ENCODE assay signal across 15 cellular contexts in the genomic region with DNA sequence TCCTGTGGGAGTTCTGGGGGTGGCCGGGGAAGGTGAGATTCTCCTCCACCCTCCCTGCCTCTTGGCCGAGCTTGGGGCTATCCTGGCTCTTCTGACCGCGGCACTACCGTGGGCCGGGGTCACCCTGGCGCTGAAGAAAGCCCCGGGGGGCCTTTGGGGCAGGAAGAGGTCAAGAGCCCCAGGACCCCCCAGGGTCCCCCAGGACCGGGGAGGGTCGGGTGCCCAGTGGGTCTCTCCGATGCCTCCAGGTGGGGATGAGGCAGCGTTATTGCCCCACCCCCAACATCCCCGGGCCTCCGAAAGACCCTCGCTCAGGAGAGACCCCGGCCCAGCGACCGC. TPM values are rescaled to one million over a fixed set of nuclear protein-coding genes. Genes with fewer than 3 reads are reported as not detected.
DNase-seq lines count a peak whose midpoint lies in the region; ATAC-seq and TF ChIP-seq lines count a peak whose summit lies in the region.
"Had no signal": no experiment of that assay in that cellular context is flagged by ENCODE, and none has a peak within 500 bp of the region (broad histone marks: within the 10 kb centered on the region; RNA-seq: fewer than 3 reads in every experiment).

No MANE protein-coding gene starts in this region.

- H3K27ac ChIP-seq in GM23338 (ENCODE audit: low read depth) (no peak overlapping the region), stomach (no peak overlapping the region), PC-9 (no peak overlapping the region)
- no peak overlapping the region for H3K27ac ChIP-seq in CD4-positive, alpha-beta memory T cell (ENCODE audit: low read depth, low read length)

- intact Hi-C loops in stomach (cut with DNase I; ENCODE audit: low total_unique reads) (no loop called here), PC-9 (cut with micrococcal nuclease; ENCODE audit: unreplicated experiment) (no loop called here), mucosa of descending colon (cut with DNase I, micrococcal nuclease) (no loop called here)
- intact Hi-C loops in CD4-positive, alpha-beta memory T cell (cut with micrococcal nuclease) = no loop called here

- H3K4me1 ChIP-seq in GM23338 (ENCODE audit: insufficient read depth) (peaks cover 13% of the 10 kb centered on the region), stomach (peaks cover 13 to 26% (median 24%) of the 10 kb centered on the region in 4 donors), PC-9 (replicated peaks; ENCODE audit: insufficient read depth) (no peaks in the 10 kb centered on the region), mucosa of descending colon (ENCODE audit: low read depth) (peaks cover 10% of the 10 kb centered on the region)
- peaks cover 13% of the 10 kb centered on the region for H3K4me1 ChIP-seq in CD4-positive, alpha-beta memory T cell (ENCODE audit: insufficient read depth, low read length)

- no peaks in the 10 kb centered on the region for H3K9me2 ChIP-seq in GM23338 (ENCODE audit: insufficient read depth)
- H3K9me2 ChIP-seq in PC-9 (ENCODE audit: insufficient read depth) = no peaks in the 10 kb centered on the region

- peaks cover 25% of the 10 kb centered on the region for H3K4me1 Mint-ChIP-seq in GM23338
- H3K4me1 Mint-ChIP-seq in WTC11 = peaks cover 23% of the 10 kb centered on the region
- peaks cover 21% of the 10 kb centered on the region for H3K4me1 Mint-ChIP-seq in mesothelial cell of epicardium
- H3K4me1 Mint-ChIP-seq in CD4-positive, alpha-beta memory T cell = peaks cover 0 to 3% (median 1%) of the 10 kb centered on the region in 4 donors
- H3K4me1 Mint-ChIP-seq: stimulated activated naive CD8-positive, alpha-beta T cell treated with anti-CD3 and anti-CD28 coated beads, Interleukin-15, amount 100 ng/mL, for 72 hours had no signal

- H3K79me2 ChIP-seq in GM23338 (replicated peaks; ENCODE audit: insufficient read depth) = no peaks in the 10 kb centered on the region
- no peaks in the 10 kb centered on the region for H3K79me2 ChIP-seq in PC-9 (ENCODE audit: low read depth)

- H3K36me3 ChIP-seq in GM23338 (ENCODE audit: insufficient read depth) = no peaks in the 10 kb centered on the region
- no peaks in the 10 kb centered on the region for H3K36me3 ChIP-seq in stomach
- H3K36me3 ChIP-seq in PC-9 (ENCODE audit: low read depth) = no peaks in the 10 kb centered on the region
- no peaks in the 10 kb centered on the region for H3K36me3 ChIP-seq in CD4-positive, alpha-beta memory T cell (ENCODE audit: insufficient read depth, low read length)
- no peaks in the 10 kb centered on the region for H3K36me3 ChIP-seq in mucosa of descending colon (ENCODE audit: low read depth)

- H3K4me2 ChIP-seq in GM23338 (peak overlapping the region; percentile 60; the same call in 1 of the 2 replicates), PC-9 (no peak overlapping the region)

- no peak overlapping the region for H2AFZ ChIP-seq in GM23338
- H2AFZ ChIP-seq in PC-9 = no peak overlapping the region

- TF ChIP-seq POLR2A in stomach (IDR thresholded peaks at IDR 0.05) = no peak

- WGBS in stomach, 5 donors = 5 to 13% (median 9%) methylated on average over 3 to 18 of the region's 18 CpGs

- CTCF ChIA-PET in WTC11 (lab: Charles Lee) = interaction anchor here (0.5 to 2.4 kb wide), 10 partner anchors 14 to 221 kb away, joined by 3 to 12 read pairs (median 4); no protein-coding TSS in a partner anchor
- CTCF ChIA-PET in PC-9 (lab: Charles Lee) = no interaction called here
- CTCF ChIA-PET in CD4-positive, alpha-beta memory T cell (lab: Charles Lee; ENCODE audit: partially characterized antibody) = no interaction called here

- BruUV-seq in PC-9 (replicated peaks; lab: Mats Ljungman, UMichigan) = no TSS peak

- H3K27ac Mint-ChIP-seq in GM23338 (no peak overlapping the region), WTC11 (no peak overlapping the region), mesothelial cell of epicardium (no peak overlapping the region)
- H3K27ac Mint-ChIP-seq in CD4-positive, alpha-beta memory T cell = no peak overlapping the region
- H3K27ac Mint-ChIP-seq: stimulated activated naive CD8-positive, alpha-beta T cell treated with anti-CD3 and anti-CD28 coated beads, Interleukin-15, amount 100 ng/mL, for 72 hours had no signal

- no peaks in the 10 kb centered on the region for H4K20me1 ChIP-seq in GM23338 (replicated peaks; ENCODE audit: insufficient read depth)
- H4K20me1 ChIP-seq in PC-9 (ENCODE audit: insufficient read depth) = no peaks in the 10 kb centered on the region

- POLR2A ChIA-PET in WTC11 (lab: Charles Lee) = no interaction called here
- POLR2A ChIA-PET in PC-9 (lab: Charles Lee; ENCODE audit: unreplicated experiment) = no interaction called here
- POLR2A ChIA-PET in CD4-positive, alpha-beta memory T cell (lab: Charles Lee; ENCODE audit: partially characterized antibody) = no interaction called here

- TF ChIP-seq CTCF in GM23338 (conservative IDR thresholded peaks at IDR 0.05; ENCODE audit: low read depth in 2 of 2) = no peak
- TF ChIP-seq CTCF in WTC11 (IDR thresholded peaks at IDR 0.05) = no peak
- TF ChIP-seq CTCF in mesothelial cell of epicardium (IDR thresholded peaks at IDR 0.05; ENCODE audit: unreplicated experiment) = no peak
- TF ChIP-seq CTCF in stomach (IDR thresholded peaks at IDR 0.05) = no peak
- no peak for TF ChIP-seq CTCF in PC-9 (conservative IDR thresholded peaks at IDR 0.05)
- TF ChIP-seq CTCF in mucosa of descending colon (IDR thresholded peaks at IDR 0.05) = no peak

- H3K9me3 Mint-ChIP-seq in GM23338 (no peaks in the 10 kb centered on the region), WTC11 (0 out of 2 replicates have a peak, but pooled peaks cover 3% of the 10 kb centered on the region), mesothelial cell of epicardium (no peaks in the 10 kb centered on the region)
- peaks cover 0 to 4% (median 0%) of the 10 kb centered on the region in 8 donors for H3K9me3 Mint-ChIP-seq in CD4-positive, alpha-beta memory T cell
- H3K9me3 Mint-ChIP-seq: stimulated activated naive CD8-positive, alpha-beta T cell treated with anti-CD3 and anti-CD28 coated beads, Interleukin-15, amount 100 ng/mL, for 72 hours had no signal

- H3K4me3 ChIP-seq in GM23338 (peak overlapping the region; percentile 34; the same call in 1 of the 2 replicates), stomach (peak overlapping the region; percentile 56 to 65 (median 60)), PC-9 (no peak overlapping the region), mucosa of descending colon (no peak overlapping the region)
- H3K4me3 ChIP-seq in CD4-positive, alpha-beta memory T cell (ENCODE audit: low read length in 2 of 2) = no peak overlapping the region

- H3K9me3 ChIP-seq in stomach (no peaks in the 10 kb centered on the region), PC-9 (ENCODE audit: insufficient read depth, low read depth) (no peaks in the 10 kb centered on the region), mucosa of descending colon (no peaks in the 10 kb centered on the region)
- H3K9me3 ChIP-seq in CD4-positive, alpha-beta memory T cell (ENCODE audit: control insufficient read depth in 1 of 2, low read length in 2 of 2) = no peaks in the 10 kb centered on the region

- H3F3A ChIP-seq in GM23338 (replicated peaks; ENCODE audit: low read depth) (0 out of 2 replicates have a peak, but pooled peaks cover 7% of the 10 kb centered on the region), PC-9 (ENCODE audit: insufficient read depth, low read depth) (no peaks in the 10 kb centered on the region)

- TF ChIP-seq EP300 in stomach (IDR thresholded peaks at IDR 0.05) = no peak

- H3K27me3 Mint-ChIP-seq in GM23338 (ENCODE audit: insufficient read depth, low read depth, poor library complexity) (peaks cover 20% of the 10 kb centered on the region), WTC11 (ENCODE audit: low read depth) (peaks cover 8% of the 10 kb centered on the region), mesothelial cell of epicardium (ENCODE audit: low read depth) (peaks cover 24% of the 10 kb centered on the region)
- H3K27me3 Mint-ChIP-seq in CD4-positive, alpha-beta memory T cell = peaks cover 4 to 14% of the 10 kb centered on the region in 2 donors

- peaks cover 4% of the 10 kb centered on the region; the same call in 1 of the 3 replicates for H3K36me3 Mint-ChIP-seq in GM23338 (ENCODE audit: low read depth)
- no peaks in the 10 kb centered on the region; the same call in 1 of the 2 replicates for H3K36me3 Mint-ChIP-seq in WTC11
- peaks cover 3% of the 10 kb centered on the region for H3K36me3 Mint-ChIP-seq in mesothelial cell of epicardium
- H3K36me3 Mint-ChIP-seq in CD4-positive, alpha-beta memory T cell = no peaks in the 10 kb centered on the region

- DNase-seq in GM23338 (ENCODE audit: low spot score) (no peak), WTC11 (ENCODE audit: low spot score) (no peak), mesothelial cell of epicardium (ENCODE audit: low spot score in 2 of 2, unreplicated experiment in 2 of 2) (no peak), stomach (no peak), PC-9 (no peak), mucosa of descending colon (no peak), AG08395 (ENCODE audit: low spot score) (no peak)
- no peak for DNase-seq in CD4-positive, alpha-beta memory T cell
- DNase-seq: activated CD4-positive, alpha-beta T cell treated with anti-CD3 and anti-CD28 coated beads for 4 hours; activated gamma-delta T cell; AML-193; amniotic stem cell; Kasumi-1; PC-3; stimulated activated naive CD8-positive, alpha-beta T cell treated with anti-CD3 and anti-CD28 coated beads, Interleukin-15, amount 100 ng/mL, for 72 hours had no signal

- H3K4me3 Mint-ChIP-seq in GM23338 = peak overlapping the region; percentile 62; the same call in 2 of the 3 replicates
- peak overlapping the region; percentile 51; the same call in 1 of the 2 replicates for H3K4me3 Mint-ChIP-seq in WTC11
- H3K4me3 Mint-ChIP-seq in mesothelial cell of epicardium = peak overlapping the region; percentile 58
- no peak overlapping the region for H3K4me3 Mint-ChIP-seq in CD4-positive, alpha-beta memory T cell

- H3K27me3 ChIP-seq in GM23338 (ENCODE audit: insufficient read depth) (no peaks in the 10 kb centered on the region), stomach (peaks cover 3 to 70% (median 40%) of the 10 kb centered on the region in 3 donors), PC-9 (ENCODE audit: insufficient read depth, low read depth) (peaks cover 4% of the 10 kb centered on the region)
- H3K27me3 ChIP-seq in CD4-positive, alpha-beta memory T cell (ENCODE audit: insufficient read depth, low read length) = peaks cover 8% of the 10 kb centered on the region

- no peak for ATAC-seq in GM23338
- no peak for ATAC-seq in WTC11
- ATAC-seq in mucosa of descending colon = no peak

RNA-seq across cellular contexts. Expression of a gene that starts 0.4 kb away (rescaled TPM):
- 8.2 and 16.0 TPM in 2 replicates for total RNA-seq in GM23338 (2014; rRNA removed; shearing (Covaris generic))
- polyA plus RNA-seq in GM23338 (2016; fragmentation: Nextera tagmentation; extraction: Ambion mirVana) (1.8 and 1.9 TPM in 2 replicates), stomach (under 1 TPM; 0.05 to 1.00 (median 0.46) TPM)
- total RNA-seq in WTC11 (2021) (25.7 to 26.8 TPM (median 26.6 TPM) in 3 replicates), mesothelial cell of epicardium (20.3 to 23.7 TPM (median 21.0 TPM) in 3 replicates), stomach (1 to 10 TPM in 2 of 5 donors, under 1 TPM in 2, not detected in 1; 0.55 to 1.7 (median 0.80) TPM), PC-9 (2021) (1.2 and 1.7 TPM in 2 replicates), mucosa of descending colon (under 1 TPM; 0.14 to 0.60 (median 0.32) TPM)
- 1 to 10 TPM in 1 of 2 experiments, under 1 TPM in 1; 0.87 to 1.4 TPM for total RNA-seq in CD4-positive, alpha-beta memory T cell
- under 1 TPM in 1 of 2 donors, not detected in 1; 0.09 TPM for polyA plus RNA-seq in CD4-positive, alpha-beta memory T cell
- total RNA-seq: PC-3 had no signal

Comparison
In these comparisons a context has a peak if more than half of its experiments do, and no peak if none do; other contexts are left out.
1. H3K4me3 ChIP-seq: peak in GM23338 (single experiment) and stomach (4 of 4); none in PC-9 (single experiment), CD4-positive, alpha-beta memory T cell (0 of 2) and mucosa of descending colon (single experiment).
2. H3K4me3 Mint-ChIP-seq: peak in GM23338 (single experiment), WTC11 (single experiment) and mesothelial cell of epicardium (single experiment); none in CD4-positive, alpha-beta memory T cell (0 of 8).